ENCODE assay signal across 16 cellular contexts in the genomic region with DNA sequence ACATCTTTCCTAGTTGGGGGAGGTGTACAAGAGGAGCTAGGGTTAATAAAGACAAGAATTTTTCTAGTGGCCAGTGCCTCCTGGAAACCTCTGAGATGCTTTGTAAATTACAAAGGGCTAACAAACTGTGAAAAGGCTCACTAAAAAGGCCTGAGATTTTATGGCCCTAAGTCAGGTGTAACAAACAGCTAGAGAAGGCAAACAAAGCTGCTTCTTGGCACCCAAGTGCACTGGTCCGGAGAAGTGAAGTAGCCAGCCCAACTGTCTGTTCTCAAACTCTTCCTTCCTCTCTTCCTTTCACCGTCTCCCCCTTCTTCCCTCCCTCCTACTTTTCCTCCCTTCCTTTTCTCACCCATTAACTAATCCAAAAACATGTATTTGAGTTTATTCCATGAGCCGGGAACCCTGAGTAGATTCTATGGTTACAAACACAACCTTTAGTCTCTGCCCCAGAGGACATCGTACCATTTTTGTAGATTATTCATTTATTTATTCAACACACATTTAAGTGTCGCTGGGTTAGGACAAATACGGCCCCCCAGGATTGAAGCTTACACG.
DNase-seq lines count a peak whose midpoint lies in the region; ATAC-seq and TF ChIP-seq lines count a peak whose summit lies in the region.
"Had no signal": no experiment of that assay in that cellular context is flagged by ENCODE, and none has a peak within 500 bp of the region (broad histone marks: within the 10 kb centered on the region; RNA-seq: fewer than 3 reads in every experiment).

No MANE protein-coding gene starts in this region.

- no peaks in the 10 kb centered on the region for H3F3A ChIP-seq in MM.1S (ENCODE audit: insufficient read depth, low read length)

- no peak overlapping the region for H3K9ac ChIP-seq in MM.1S (ENCODE audit: low read length)
- H3K9ac ChIP-seq: BLaER1 treated with 17β-estradiol and CSF1 and Interleukin-3, amounts not matched to agents 10 nM and 100 nM had no signal

- H3K27ac ChIP-seq in coronary artery: peak overlapping the region; percentile 64 to 93
- H3K27ac ChIP-seq in lower lobe of right lung: peak overlapping the region; percentile 25
- H3K27ac ChIP-seq in spleen: peak overlapping the region in 7 of 8 donors; percentile 23 to 66 (median 53)
- H3K27ac ChIP-seq in MM.1S (ENCODE audit: low read length): no peak overlapping the region
- H3K27ac ChIP-seq: BLaER1 treated with 17β-estradiol and CSF1 and Interleukin-3, amounts not matched to agents 10 nM and 100 nM; colonic mucosa had no signal

- TF ChIP-seq CTCF in LNCaP clone FGC (IDR thresholded peaks at IDR 0.05; ENCODE audit: control insufficient read depth, extremely low read depth, insufficient read depth) (no peak), coronary artery (IDR thresholded peaks at IDR 0.05) (no peak), lower lobe of right lung (IDR thresholded peaks at IDR 0.05) (no peak), spleen (IDR thresholded peaks at IDR 0.05 in 8 of 11, conservative IDR thresholded peaks at IDR 0.05 in 3 of 11) (no peak), MM.1S (IDR thresholded peaks at IDR 0.05; ENCODE audit: low read length) (no peak)

- intact Hi-C loops in lower lobe of right lung (cut with DNase I): no loop called here
- intact Hi-C loops in spleen (cut with DNase I; ENCODE audit: low total_unique reads): no loop called here
- intact Hi-C loops in head of caudate nucleus (cut with DNase I): no loop called here

- H3K4me3 ChIP-seq in LNCaP clone FGC (ENCODE audit: low read depth, low read length) (no peak overlapping the region), coronary artery (peak overlapping the region; percentile 52), lower lobe of right lung (no peak overlapping the region), spleen (no peak overlapping the region), MM.1S (ENCODE audit: low read length) (no peak overlapping the region)
- H3K4me3 ChIP-seq: BLaER1 treated with 17β-estradiol and CSF1 and Interleukin-3, amounts not matched to agents 10 nM and 100 nM; colonic mucosa had no signal

- no peak for ATAC-seq in lower lobe of right lung

- H3K36me3 ChIP-seq in lower lobe of right lung (no peaks in the 10 kb centered on the region), spleen (no peaks in the 10 kb centered on the region), MM.1S (replicated peaks; ENCODE audit: insufficient read depth, low read length) (no peaks in the 10 kb centered on the region)
- H3K36me3 ChIP-seq: BLaER1 treated with 17β-estradiol and CSF1 and Interleukin-3, amounts not matched to agents 10 nM and 100 nM; colonic mucosa had no signal

- no peak for TF ChIP-seq POLR2A in spleen (IDR thresholded peaks at IDR 0.05)

- no peaks in the 10 kb centered on the region for H3K9me2 ChIP-seq in MM.1S (replicated peaks; ENCODE audit: insufficient read depth, low read length)

- no peaks in the 10 kb centered on the region for H3K79me2 ChIP-seq in MM.1S (ENCODE audit: low read length)

- H4K20me1 ChIP-seq in MM.1S (ENCODE audit: insufficient read depth, low read length): no peaks in the 10 kb centered on the region
- H4K20me1 ChIP-seq: BLaER1 treated with 17β-estradiol and CSF1 and Interleukin-3, amounts not matched to agents 10 nM and 100 nM had no signal

- 56 to 74% (median 63%) methylated on average over 7 of the region's 7 CpGs for WGBS in spleen, 5 donors

- H2AFZ ChIP-seq in MM.1S (ENCODE audit: low read length): no peak overlapping the region

- H3K4me1 ChIP-seq in lower lobe of right lung (peaks cover 14% of the 10 kb centered on the region), spleen (peaks cover 0 to 26% (median 10%) of the 10 kb centered on the region in 6 donors), MM.1S (ENCODE audit: low read length) (no peaks in the 10 kb centered on the region)
- H3K4me1 ChIP-seq: BLaER1 treated with 17β-estradiol and CSF1 and Interleukin-3, amounts not matched to agents 10 nM and 100 nM had no signal

- H3K27me3 ChIP-seq in lower lobe of right lung (ENCODE audit: low read depth) (no peaks in the 10 kb centered on the region), spleen (replicated peaks in 1 of 7) (no peaks in the 10 kb centered on the region), MM.1S (replicated peaks; ENCODE audit: insufficient read depth, low read length) (no peaks in the 10 kb centered on the region)
- H3K27me3 ChIP-seq: BLaER1 treated with 17β-estradiol and CSF1 and Interleukin-3, amounts not matched to agents 10 nM and 100 nM; colonic mucosa had no signal

- no peaks in the 10 kb centered on the region for H3K9me3 ChIP-seq in lower lobe of right lung
- H3K9me3 ChIP-seq in spleen: no peaks in the 10 kb centered on the region
- H3K9me3 ChIP-seq in MM.1S (replicated peaks; ENCODE audit: insufficient read depth, low read length): no peaks in the 10 kb centered on the region
- H3K9me3 ChIP-seq: colonic mucosa had no signal

- no peak overlapping the region for H3K4me2 ChIP-seq in MM.1S (ENCODE audit: low read depth, low read length)
- H3K4me2 ChIP-seq: BLaER1 treated with 17β-estradiol and CSF1 and Interleukin-3, amounts not matched to agents 10 nM and 100 nM had no signal

- peak; percentile 14 for DNase-seq in LNCaP clone FGC (ENCODE audit: low read depth)
- no peak for DNase-seq in coronary artery (ENCODE audit: low spot score)
- no peak for DNase-seq in lower lobe of right lung
- DNase-seq in spleen: no peak
- no peak for DNase-seq in MM.1S
- no peak for DNase-seq in head of caudate nucleus
- DNase-seq in T-helper 9 cell: no peak
- no peak for DNase-seq in NCI-H446 treated with DMSO at 0.1 percent for 48 hours (lab: John Stamatoyannopoulos, UW)
- DNase-seq: activated CD4-positive, alpha-beta T cell treated with anti-CD3 and anti-CD28 coated beads, Interleukin-2, amount 10 ng/mL, durations not matched to agents 7 days and 5 days; activated T-cell treated with anti-CD3 and anti-CD28 coated beads, Interleukin-2, amount 50 U/mL, for 1 hour; NCI-H2029 treated with DMSO at 0.1 percent for 48 hours; NCI-H526 treated with DMSO at 0.1 percent for 48 hours; stimulated activated CD4-positive, alpha-beta T cell treated with anti-CD3 and anti-CD28 coated beads, Interleukin-12 subunit alpha, Interleukin-12 subunit beta, amount 100 ng/mL, for 4 hours; T-helper 2 cell had no signal
